23 cellular contexts compared by ENCODE assay signal in the genomic region with DNA sequence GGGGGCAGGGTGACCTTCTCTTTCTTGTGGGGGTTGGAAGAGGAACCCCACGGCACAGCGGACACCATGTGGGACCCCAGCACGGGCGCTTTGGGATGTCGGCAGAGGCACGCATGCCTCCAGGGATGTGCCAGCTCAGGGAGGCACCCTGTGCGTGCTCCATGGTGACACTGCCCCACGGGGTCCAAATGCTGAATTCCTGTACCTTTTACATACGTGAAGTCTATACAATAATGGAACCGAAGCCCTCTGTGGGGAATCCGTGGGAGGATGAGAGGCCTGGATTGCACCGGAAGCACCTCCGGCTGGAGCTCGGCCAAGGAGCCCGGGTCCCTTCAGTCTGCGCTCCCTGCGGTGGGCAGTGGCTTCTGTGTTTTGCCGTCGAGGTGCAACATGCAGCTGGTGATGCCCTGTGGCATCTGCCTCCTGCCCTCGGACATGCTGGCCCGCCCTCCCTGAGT.
"Had no signal": no experiment of that assay in that cellular context is flagged by ENCODE, and none has a peak within 500 bp of the region (broad histone marks: within the 10 kb centered on the region; RNA-seq: fewer than 3 reads in every experiment).

No MANE protein-coding gene starts in this region.

- H3K9me3 ChIP-seq: MG63, SJCRH30 had no signal

- DNase-seq: IMR-90, Karpas-422, KG1, MG63, NCI-H1092 treated with DMSO at 0.1 percent for 48 hours, NCI-H1436, NCI-H187, NCI-H2029, NCI-H2081 treated with DMSO at 0.1 percent for 48 hours, NCI-H2171, NCI-H226, NCI-H446, NCI-H510A, NCI-H524 treated with DMSO at 0.1 percent for 48 hours, NCI-H69, NCI-H774, PC-3, SHP77 treated with DMSO at 0.1 percent for 48 hours, SJCRH30 had no signal

- H3K4me1 ChIP-seq: SJCRH30 had no signal

- H3K27ac ChIP-seq: RWPE1, SJCRH30 had no signal

- H3K36me3 ChIP-seq: MG63, SJCRH30 had no signal

- ATAC-seq: HepG2, Panc1, PC-3, SK-N-SH treated with all-trans-retinoic acid at 6 μM for 48 hours had no signal

- H3K4me3 ChIP-seq: MG63, SJCRH30 had no signal

- H3K27me3 ChIP-seq: MG63 had no signal
